In the genomic region with DNA sequence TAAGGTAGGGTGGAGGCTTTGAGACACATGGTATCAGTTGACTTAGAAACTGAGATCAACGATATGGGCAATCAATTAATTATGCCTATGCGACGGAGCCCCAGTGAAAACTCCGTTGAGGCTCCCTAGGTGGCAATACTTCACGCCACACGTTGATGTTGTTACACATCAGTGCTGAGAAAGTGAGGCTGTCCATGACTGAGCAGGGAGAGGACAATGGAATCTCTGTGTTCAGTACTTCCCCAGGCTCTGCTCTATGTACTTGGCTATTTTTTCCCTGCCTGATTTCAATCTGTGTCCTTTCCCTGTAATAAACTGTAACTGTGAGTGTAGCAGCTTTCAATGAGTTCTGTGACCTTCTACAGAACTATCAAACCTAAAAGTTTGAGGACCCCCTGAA, we compare ENCODE assay signal across 28 cellular contexts.
"Had no signal": no experiment of that assay in that cellular context is flagged by ENCODE, and none has a peak within 500 bp of the region (broad histone marks: within the 10 kb centered on the region; RNA-seq: fewer than 3 reads in every experiment).

No MANE protein-coding gene starts in this region.

- H3K4me1 Mint-ChIP-seq: activated naive CD8-positive, alpha-beta T cell treated with anti-CD3 and anti-CD28 coated beads, Interleukin-2, amount 50 U/mL, for 24 hours; central memory CD8-positive, alpha-beta T cell had no signal

- H3K36me3 Mint-ChIP-seq: activated naive CD4-positive, alpha-beta T cell treated with anti-CD3 and anti-CD28 coated beads, Interleukin-2, amount 50 U/mL, for 72 hours had no signal

- H3K4me2 ChIP-seq: KMS-11 had no signal

- DNase-seq: activated CD4-positive, alpha-beta T cell treated with anti-CD3 and anti-CD28 coated beads for 4 hours; activated CD8-positive, alpha-beta memory T cell treated with anti-CD3 and anti-CD28 coated beads, Interleukin-2, amount 50 U/mL, for 48 hours; activated CD8-positive, alpha-beta T cell treated with anti-CD3 and anti-CD28 coated beads, Interleukin-2, amount 10 ng/mL, durations not matched to agents 7 days and 5 days; activated effector memory CD4-positive, alpha-beta T cell treated with anti-CD3 and anti-CD28 coated beads, Interleukin-2, amount 50 U/mL, for 16 hours; activated naive CD4-positive, alpha-beta T cell treated with Interleukin-2 at 50 U/mL for 16 hours; activated naive CD8-positive, alpha-beta T cell treated with anti-CD3 and anti-CD28 coated beads, Interleukin-2, amount 50 U/mL, for 24 hours; activated T-cell treated with anti-CD3 and anti-CD28 coated beads, Interleukin-2, amount 50 U/mL, for 1 hour; amniotic stem cell; body of pancreas; NCI-H1105; NCI-H1436; NCI-H1694 treated with DMSO at 0.1 percent for 48 hours; NCI-H2029 treated with DMSO at 0.1 percent for 48 hours; NCI-H345; NCI-H510A; NCI-H526 treated with DMSO at 0.1 percent for 48 hours; NK-92 treated with Interleukin-12 subunit alpha and Interleukin-12 subunit beta, amount 100 ng/mL, for 24 hours; Peyer's patch; SHP77 had no signal

- H3K27ac ChIP-seq: ascending aorta, body of pancreas, KMS-11, Peyer's patch, RWPE1, SJSA1 had no signal

- H3K27me3 Mint-ChIP-seq: central memory CD8-positive, alpha-beta T cell had no signal

- H3K4me1 ChIP-seq: ascending aorta, body of pancreas, Peyer's patch, SJSA1 had no signal

- H3K27me3 ChIP-seq: ascending aorta, body of pancreas, Peyer's patch had no signal

- ATAC-seq: activated CD4-positive, CD25-positive, alpha-beta regulatory T cell treated with anti-CD3 and anti-CD28 coated beads, Interleukin-2, amount 50 U/mL, for 24 hours; activated CD8-positive, alpha-beta T cell treated with anti-CD3 and anti-CD28 coated beads, Interleukin-2, amount 10 ng/mL, durations not matched to agents 7 days and 5 days; activated naive CD4-positive, alpha-beta T cell treated with anti-CD3 and anti-CD28 coated beads, Interleukin-2, amount 50 U/mL, for 72 hours; activated naive CD8-positive, alpha-beta T cell treated with anti-CD3 and anti-CD28 coated beads, Interleukin-2, amount 50 U/mL, for 24 hours; body of pancreas had no signal

- H3K4me3 ChIP-seq: ascending aorta, body of pancreas, Peyer's patch, SJSA1 had no signal

- H3K36me3 ChIP-seq: ascending aorta, Peyer's patch, SJSA1 had no signal

- H3K27ac Mint-ChIP-seq: activated CD8-positive, alpha-beta T cell treated with anti-CD3 and anti-CD28 coated beads, Interleukin-2, amount 10 ng/mL, durations not matched to agents 7 days and 5 days; activated naive CD8-positive, alpha-beta T cell treated with anti-CD3 and anti-CD28 coated beads, Interleukin-2, amount 50 U/mL, for 24 hours; activated T-helper 1 cell treated with anti-CD3 and anti-CD28 coated beads, Interleukin-12 subunit alpha, Interleukin-12 subunit beta, Interleukin-2, Interleukin-4 antibody, amounts not matched to agents 30 ng/mL and 10 ng/mL and 1 ng/mL, durations not matched to agents 14 hours and 24 hours and 36 hours; T-helper 1 cell treated with Interleukin-12 subunit alpha and Interleukin-12 subunit beta and Interleukin-4 antibody, amounts not matched to agents 30 μg/mL and 1 μg/mL, for 36 hours had no signal

- H3K9me3 Mint-ChIP-seq: activated naive CD8-positive, alpha-beta T cell treated with anti-CD3 and anti-CD28 coated beads, Interleukin-2, amount 50 U/mL, for 24 hours; activated T-helper 1 cell treated with anti-CD3 and anti-CD28 coated beads, Interleukin-12 subunit alpha, Interleukin-12 subunit beta, Interleukin-2, Interleukin-4 antibody, amounts not matched to agents 30 ng/mL and 10 ng/mL and 1 ng/mL, durations not matched to agents 14 hours and 24 hours and 36 hours; T-helper 1 cell treated with Interleukin-12 subunit alpha and Interleukin-12 subunit beta and Interleukin-4 antibody, amounts not matched to agents 30 μg/mL and 1 μg/mL, for 36 hours had no signal

- H3K4me3 Mint-ChIP-seq: activated CD8-positive, alpha-beta T cell treated with anti-CD3 and anti-CD28 coated beads, Interleukin-2, amount 10 ng/mL, durations not matched to agents 7 days and 5 days; activated naive CD8-positive, alpha-beta T cell treated with anti-CD3 and anti-CD28 coated beads, Interleukin-2, amount 50 U/mL, for 24 hours; activated T-helper 1 cell treated with anti-CD3 and anti-CD28 coated beads, Interleukin-12 subunit alpha, Interleukin-12 subunit beta, Interleukin-2, Interleukin-4 antibody, amounts not matched to agents 30 ng/mL and 10 ng/mL and 1 ng/mL, durations not matched to agents 14 hours and 24 hours and 36 hours; central memory CD8-positive, alpha-beta T cell; T-helper 1 cell treated with Interleukin-12 subunit alpha and Interleukin-12 subunit beta and Interleukin-4 antibody, amounts not matched to agents 30 μg/mL and 1 μg/mL, for 36 hours had no signal
